In the genomic region with DNA sequence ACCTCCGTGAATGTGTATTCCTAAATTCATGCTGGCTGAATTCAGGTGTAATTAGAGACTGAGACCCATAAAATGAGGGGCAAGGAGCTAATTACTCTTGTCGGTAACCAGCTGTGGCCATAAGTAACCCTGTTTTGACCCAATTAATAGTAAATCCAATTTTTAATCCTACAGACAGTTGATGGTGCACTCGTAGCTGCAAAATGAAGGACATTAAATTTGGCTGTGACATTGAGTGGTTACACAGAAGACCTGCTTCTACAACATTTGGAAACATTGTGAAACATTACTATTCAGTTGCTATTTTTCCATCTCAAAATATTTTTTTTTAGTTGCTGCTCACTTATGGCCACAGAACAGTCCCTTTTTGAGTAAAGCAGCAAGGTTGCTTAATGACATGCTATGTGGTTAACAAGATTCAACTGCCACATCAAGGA, we compare ENCODE assay signal across 8 cellular contexts. TPM values are rescaled to one million over a fixed set of nuclear protein-coding genes. Genes with fewer than 3 reads are reported as not detected.
A peak's percentile ranks its signal among the peaks of the same experiment; 100 is the strongest.
DNase-seq lines count a peak whose midpoint lies in the region; ATAC-seq, FAIRE-seq and TF ChIP-seq lines count a peak whose summit lies in the region.

No MANE protein-coding gene starts in this region.

- H3K4me3 ChIP-seq in CD4-positive, CD25-positive, alpha-beta regulatory T cell (ENCODE audit: low read depth, low read length) = peak overlapping the region; percentile 75
- H3K4me3 ChIP-seq in astrocyte (ENCODE audit: insufficient read depth, low read depth, low read length) (no peak overlapping the region), osteoblast (ENCODE audit: insufficient read depth, low read length) (peak overlapping the region; percentile 32)

- no peak overlapping the region for H2AFZ ChIP-seq in astrocyte (ENCODE audit: low read depth, low read length)
- H2AFZ ChIP-seq in osteoblast (ENCODE audit: low read length) = no peak overlapping the region

- peak overlapping the region; percentile 83 for H3K27ac ChIP-seq in CD4-positive, CD25-positive, alpha-beta regulatory T cell (ENCODE audit: insufficient read depth, low read length, poor library complexity, severe bottlenecking)
- peak overlapping the region; percentile 75 for H3K27ac ChIP-seq in astrocyte (ENCODE audit: low read depth, low read length)
- H3K27ac ChIP-seq in osteoblast (ENCODE audit: low read depth, low read length) = peak overlapping the region; percentile 90

- TF ChIP-seq CTCF in astrocyte (IDR thresholded peaks at IDR 0.05; ENCODE audit: insufficient read depth, low read depth, low read length) = no peak
- no peak for TF ChIP-seq CTCF in osteoblast (IDR thresholded peaks at IDR 0.05; ENCODE audit: extremely low read depth, low read depth, low read length)

- peaks cover 39% of the 10 kb centered on the region for H3K36me3 ChIP-seq in CD4-positive, CD25-positive, alpha-beta regulatory T cell (ENCODE audit: control insufficient read depth, insufficient read depth, low read length)
- H3K36me3 ChIP-seq in astrocyte (ENCODE audit: insufficient read depth, low read length) (peaks cover 7% of the 10 kb centered on the region), osteoblast (ENCODE audit: insufficient read depth, low read length) (peaks cover 30% of the 10 kb centered on the region)

- H3K27ac Mint-ChIP-seq in CD4-positive, CD25-positive, alpha-beta regulatory T cell = peak overlapping the region in 2 of 3 donors; percentile 72 to 95
- H3K27ac Mint-ChIP-seq in IgD-negative memory B cell (peak overlapping the region in 2 of 3 donors; percentile 63 to 74), astrocyte (ENCODE audit: unreplicated experiment) (no peak overlapping the region)

- peak overlapping the region; percentile 48 to 72 (median 65) for H3K4me3 Mint-ChIP-seq in CD4-positive, CD25-positive, alpha-beta regulatory T cell
- H3K4me3 Mint-ChIP-seq in IgD-negative memory B cell (peak overlapping the region in 2 of 4 donors; percentile 57 to 77), astrocyte (ENCODE audit: unreplicated experiment) (no peak overlapping the region)

- peak overlapping the region; percentile 51 for H3K4me2 ChIP-seq in astrocyte (ENCODE audit: low read length)
- H3K4me2 ChIP-seq in osteoblast (ENCODE audit: insufficient read depth, low read length) = peak overlapping the region; percentile 77

- H3K9me3 Mint-ChIP-seq in CD4-positive, CD25-positive, alpha-beta regulatory T cell = no peaks in the 10 kb centered on the region
- H3K9me3 Mint-ChIP-seq in IgD-negative memory B cell (no peaks in the 10 kb centered on the region), astrocyte (ENCODE audit: unreplicated experiment) (no peaks in the 10 kb centered on the region)

- H3K27me3 Mint-ChIP-seq in CD4-positive, CD25-positive, alpha-beta regulatory T cell = no peaks in the 10 kb centered on the region
- H3K27me3 Mint-ChIP-seq in IgD-negative memory B cell = no peaks in the 10 kb centered on the region
- no peaks in the 10 kb centered on the region for H3K27me3 Mint-ChIP-seq in astrocyte (ENCODE audit: low read depth, unreplicated experiment)

- no peak; the same call in 1 of the 2 replicates for TF ChIP-seq POLR2A in GM12891 (IDR thresholded peaks at IDR 0.05; ENCODE audit: low read depth, low read length)

- ATAC-seq in CD4-positive, CD25-positive, alpha-beta regulatory T cell (ENCODE audit: low read depth in 2 of 2) = no peak
- no peak for ATAC-seq in GM18858 (IDR thresholded peaks at IDR 0.05; ENCODE audit: unreplicated experiment)

- peak in 1 of 3 donors; percentile 32 for DNase-seq in CD4-positive, CD25-positive, alpha-beta regulatory T cell
- DNase-seq in astrocyte (ENCODE audit: low read depth) = no peak
- DNase-seq in osteoblast (ENCODE audit: insufficient read length, low spot score, missing footprints) = no peak
- no peak for DNase-seq in retina
- DNase-seq in NAMALWA (ENCODE audit: low spot score) = no peak
- DNase-seq in GM12891 (ENCODE audit: insufficient read length, low spot score) = no peak

- peaks cover 38% of the 10 kb centered on the region for H3K36me3 Mint-ChIP-seq in CD4-positive, CD25-positive, alpha-beta regulatory T cell
- H3K36me3 Mint-ChIP-seq in IgD-negative memory B cell (peaks cover 16% of the 10 kb centered on the region), astrocyte (ENCODE audit: low read depth, unreplicated experiment) (peaks cover 7% of the 10 kb centered on the region)

- H3K79me2 ChIP-seq in astrocyte (ENCODE audit: insufficient read depth, low read length) = peaks cover 95% of the 10 kb centered on the region
- H3K79me2 ChIP-seq in osteoblast (ENCODE audit: insufficient read depth, low read length) = peaks cover 93% of the 10 kb centered on the region

- no peaks in the 10 kb centered on the region for H3K27me3 ChIP-seq in CD4-positive, CD25-positive, alpha-beta regulatory T cell (ENCODE audit: control insufficient read depth, insufficient read depth, low read length)
- H3K27me3 ChIP-seq in astrocyte (ENCODE audit: insufficient read depth, low read length) (no peaks in the 10 kb centered on the region), osteoblast (ENCODE audit: insufficient read depth, low read length) (no peaks in the 10 kb centered on the region)

- H4K20me1 ChIP-seq in astrocyte (ENCODE audit: insufficient read depth, low read length) = peaks cover 47% of the 10 kb centered on the region
- H4K20me1 ChIP-seq in osteoblast (ENCODE audit: insufficient read depth, low read length) = peaks cover 9% of the 10 kb centered on the region

- FAIRE-seq in astrocyte (lab: Jason Lieb, UNC) = no peak
- FAIRE-seq in GM12891 (lab: Jason Lieb, UNC) = no peak

- peaks cover 46 to 93% (median 75%) of the 10 kb centered on the region in 4 donors for H3K4me1 Mint-ChIP-seq in CD4-positive, CD25-positive, alpha-beta regulatory T cell
- H3K4me1 Mint-ChIP-seq in IgD-negative memory B cell (peaks cover 66 to 75% (median 67%) of the 10 kb centered on the region in 3 donors), astrocyte (ENCODE audit: low read depth, unreplicated experiment) (peaks cover 44% of the 10 kb centered on the region)

- peaks cover 93% of the 10 kb centered on the region for H3K4me1 ChIP-seq in CD4-positive, CD25-positive, alpha-beta regulatory T cell (ENCODE audit: control insufficient read depth, insufficient read depth, low read length, poor library complexity, severe bottlenecking)
- peaks cover 34% of the 10 kb centered on the region for H3K4me1 ChIP-seq in astrocyte (ENCODE audit: insufficient read depth, low read length)
- peaks cover 72% of the 10 kb centered on the region for H3K4me1 ChIP-seq in osteoblast (ENCODE audit: insufficient read depth, low read length)

- no peaks in the 10 kb centered on the region for H3K9me3 ChIP-seq in CD4-positive, CD25-positive, alpha-beta regulatory T cell (ENCODE audit: control insufficient read depth in 2 of 2, low read length in 2 of 2)
- H3K9me3 ChIP-seq in astrocyte (ENCODE audit: insufficient read depth, low read depth, low read length) (no peaks in the 10 kb centered on the region), osteoblast (ENCODE audit: low read depth, low read length) (no peaks in the 10 kb centered on the region)

- peak overlapping the region; percentile 52 for H3K9ac ChIP-seq in astrocyte (ENCODE audit: low read length)

TF ChIP-seq in GM12891, 5 proteins besides CTCF, POLR2A, EP300 and RAD21:
- TF ChIP-seq POU2F2 (IDR thresholded peaks at IDR 0.05; ENCODE audit: low read depth, low read length) (no peak), PAX5 (IDR thresholded peaks at IDR 0.05; ENCODE audit: insufficient read depth, low read length, severe bottlenecking) (no peak), POLR2AphosphoS5 (IDR thresholded peaks at IDR 0.05; ENCODE audit: low read depth, low read length) (no peak), TAF1 (IDR thresholded peaks at IDR 0.05; ENCODE audit: low read depth, low read length) (no peak), SPI1 (IDR thresholded peaks at IDR 0.05; ENCODE audit: low read depth, low read length) (no peak)

RNA-seq across cellular contexts. Expression of a gene that starts 33.0 kb away (rescaled TPM):
- total RNA-seq in CD4-positive, CD25-positive, alpha-beta regulatory T cell = 726 TPM
- 100 to 1,000 TPM; 221 to 262 (median 237) TPM for polyA plus RNA-seq in CD4-positive, CD25-positive, alpha-beta regulatory T cell
- 200 TPM for polyA plus RNA-seq in IgD-negative memory B cell
- 89.1 and 93.1 TPM in 2 replicates for total RNA-seq in astrocyte
- total RNA-seq in osteoblast = 483 and 545 TPM in 2 replicates
- 103 TPM for polyA plus RNA-seq in GM12891 (2012; ENCODE audit: low read depth, missing spikeins)
